ENCODE assay signal across 10 cellular contexts in genomic region chr19:46299695-46300094, GRCh38. TPM values are rescaled to one million over a fixed set of nuclear protein-coding genes. Genes with fewer than 3 reads are reported as not detected.
DNase-seq lines count a peak whose midpoint lies in the region; ATAC-seq, FAIRE-seq and TF ChIP-seq lines count a peak whose summit lies in the region.
"Had no signal": no experiment of that assay in that cellular context is flagged by ENCODE, and none has a peak within 500 bp of the region (broad histone marks: within the 10 kb centered on the region; RNA-seq: fewer than 3 reads in every experiment).

No MANE protein-coding gene starts in this region.

- H3K4me2 ChIP-seq in A549, result peak overlapping the region; percentile 72

- DNase-seq in A549 (ENCODE audit: low read depth in 1 of 2, low spot score in 1 of 2), result no peak
- DNase-seq in ascending aorta (ENCODE audit: low spot score in 2 of 2), result no peak
- DNase-seq in right cardiac atrium, result peak in 1 of 3 donors; percentile 66
- no peak for DNase-seq in NCI-H1092 treated with DMSO at 0.1 percent for 48 hours (lab: John Stamatoyannopoulos, UW)
- no peak for DNase-seq in activated naive CD4-positive, alpha-beta T cell treated with anti-CD3 and anti-CD28 coated beads, Interleukin-2, amount 50 U/mL, for 16 hours
- no peak for DNase-seq in GM19239 (ENCODE audit: insufficient read length, low spot score)

- POLR2A ChIA-PET in A549 (lab: Yijun Ruan, JAX), result interaction anchor here (0.6 to 1.1 kb wide), 3 partner anchors 11 to 435 kb away, joined by 3 to 5 read pairs (median 5); no protein-coding TSS in a partner anchor

- H3K9me3 ChIP-seq in A549 (peaks cover 6% of the 10 kb centered on the region; the same call in 1 of the 3 replicates), ascending aorta (no peaks in the 10 kb centered on the region), right cardiac atrium (ENCODE audit: control insufficient read depth, low read length) (no peaks in the 10 kb centered on the region)
- H3K9me3 ChIP-seq: BE2C had no signal

- H3K27me3 ChIP-seq in ascending aorta (no peaks in the 10 kb centered on the region), right cardiac atrium (ENCODE audit: control insufficient read depth, insufficient read depth) (no peaks in the 10 kb centered on the region), rectal smooth muscle tissue (ENCODE audit: control insufficient read depth, insufficient read depth, low read length) (no peaks in the 10 kb centered on the region)
- H3K27me3 ChIP-seq: BE2C had no signal

- no peak for TF ChIP-seq EP300 in A549 (IDR thresholded peaks at IDR 0.05)

- TF ChIP-seq POLR2A in A549 (IDR thresholded peaks at IDR 0.05; ENCODE audit: low read length), result no peak

- peak overlapping the region; percentile 67 to 76; a peak in 3 of 6 replicates for H3K27ac ChIP-seq in A549
- H3K27ac ChIP-seq in ascending aorta, result peak overlapping the region; percentile 90 to 97
- peak overlapping the region; percentile 96 for H3K27ac ChIP-seq in right cardiac atrium (ENCODE audit: low read length)
- H3K27ac ChIP-seq in rectal smooth muscle tissue (ENCODE audit: low read depth, low read length), result peak overlapping the region; percentile 98

- H3K9ac ChIP-seq in rectal smooth muscle tissue (ENCODE audit: low read length), result no peak overlapping the region

- TF ChIP-seq CTCF in A549 (IDR thresholded peaks at IDR 0.05), result no peak
- TF ChIP-seq CTCF in ascending aorta (IDR thresholded peaks at IDR 0.05), result no peak

- no peak for TF ChIP-seq RAD21 in A549 (conservative IDR thresholded peaks at IDR 0.05 in 1 of 2, IDR thresholded peaks at IDR 0.05 in 1 of 2)

- peaks cover 34% of the 10 kb centered on the region for H3K4me1 ChIP-seq in A549
- H3K4me1 ChIP-seq in ascending aorta, result peaks cover 21 to 60% of the 10 kb centered on the region in 2 donors
- peaks cover 10% of the 10 kb centered on the region for H3K4me1 ChIP-seq in right cardiac atrium (ENCODE audit: control insufficient read depth, insufficient read depth, low read length)
- H3K4me1 ChIP-seq in rectal smooth muscle tissue (ENCODE audit: control insufficient read depth, insufficient read depth, low read length), result peaks cover 34% of the 10 kb centered on the region

- FAIRE-seq in A549 (lab: Jason Lieb, UNC) (no peak), GM19239 (lab: Jason Lieb, UNC) (no peak)

- CTCF ChIA-PET in A549 (lab: Yijun Ruan, JAX), result interaction anchor here (0.6 to 5.9 kb wide), 12 partner anchors 10 to 243 kb away, joined by 3 to 62 read pairs (median 6); partner anchors contain the start of gene PPP5C

- ATAC-seq in A549, result no peak
- ATAC-seq in right cardiac atrium, result no peak
- ATAC-seq in GM18511 (IDR thresholded peaks at IDR 0.05; ENCODE audit: unreplicated experiment), result no peak

- H3K36me3 ChIP-seq in ascending aorta, result peaks cover 12 to 17% of the 10 kb centered on the region in 2 donors
- H3K36me3 ChIP-seq in rectal smooth muscle tissue (ENCODE audit: control insufficient read depth, insufficient read depth, low read length), result peaks cover under 1% of the 10 kb centered on the region
- H3K36me3 ChIP-seq: BE2C had no signal

- H3K4me3 ChIP-seq in A549 (no peak overlapping the region), ascending aorta (peak overlapping the region; percentile 65 to 72), right cardiac atrium (ENCODE audit: low read length) (peak overlapping the region; percentile 34), rectal smooth muscle tissue (ENCODE audit: low read length) (peak overlapping the region; percentile 68)

- WGBS in A549 (ENCODE audit: missing lambda C conversion rate), result 73% methylated on average over 7 of the region's 7 CpGs
- WGBS in right cardiac atrium, result 50% methylated on average over 7 of the region's 7 CpGs

- intact Hi-C loops in ascending aorta (cut with DNase I), result loop anchor here (2.0 to 5.0 kb wide), 5 partner anchors 17 to 188 kb away; partner anchors contain the start of gene PPP5C
- intact Hi-C loops in right cardiac atrium (cut with DNase I), result loop anchor here in 1 of 4 donors (10.0 kb wide), 1 partner anchor 215 kb away; no protein-coding TSS in a partner anchor

TF ChIP-seq in A549, 52 proteins besides CTCF, POLR2A, EP300 and RAD21:
- TF ChIP-seq TP53 (CRISPR knock-in tag; IDR thresholded peaks at IDR 0.05), result no peak

RNA-seq across cellular contexts. Expression of gene HIF3A, which starts 2.9 kb away (rescaled TPM):
- polyA plus RNA-seq in A549 (2011; rRNA removed) (not detected in 2 replicates), A549 (2017; fragmentation: RNase III; extraction: RNeasy Plus Mini Kit Qiagen cat#74134 plus additional on column Dnase treatment) (not detected in 3 replicates), right cardiac atrium (94.7 TPM)
- under 0.01 and 0.01 TPM in 2 replicates for polyA plus RNA-seq in A549 (2012; cell fraction: cytosol; rRNA removed)
- polyA plus RNA-seq in A549 (2012; cell fraction: nucleus; rRNA removed), result not detected in 2 replicates
- polyA minus RNA-seq in A549 (2011; rRNA and poly(A)+ RNA removed), result 0.08 TPM in 1 of 2 replicates, not detected in the other
- total RNA-seq in ascending aorta (591 TPM), right cardiac atrium (100 to 1,000 TPM in 1 of 4 donors, 10 to 100 TPM in 3; 60.0 to 132 (median 90.8) TPM)
- total RNA-seq: activated CD8-positive, alpha-beta memory T cell treated with anti-CD3 and anti-CD28 coated beads for 36 hours had no signal

RNA-seq across cellular contexts. Expression of gene PPP5C, which starts 47.2 kb away (rescaled TPM):
- polyA plus RNA-seq in A549 (2011; rRNA removed), result 107 and 126 TPM in 2 replicates
- polyA plus RNA-seq in A549 (2012; cell fraction: cytosol; rRNA removed), result 209 and 213 TPM in 2 replicates
- 445 and 456 TPM in 2 replicates for polyA plus RNA-seq in A549 (2012; cell fraction: nucleus; rRNA removed)
- polyA plus RNA-seq in A549 (2017; fragmentation: RNase III; extraction: RNeasy Plus Mini Kit Qiagen cat#74134 plus additional on column Dnase treatment), result 93.5 to 99.8 TPM (median 94.2 TPM) in 3 replicates
- 118 and 135 TPM in 2 replicates for polyA minus RNA-seq in A549 (2011; rRNA and poly(A)+ RNA removed)
- total RNA-seq in ascending aorta, result 96.1 TPM
- 10 to 100 TPM; 62.4 to 74.1 (median 64.7) TPM for total RNA-seq in right cardiac atrium
- 62.7 TPM for polyA plus RNA-seq in right cardiac atrium
